ENCODE assay signal across 16 cellular contexts in genomic region chr6:105692630-105693212, GRCh38.
DNase-seq lines count a peak whose midpoint lies in the region; ATAC-seq and TF ChIP-seq lines count a peak whose summit lies in the region.
"Had no signal": no experiment of that assay in that cellular context is flagged by ENCODE, and none has a peak within 500 bp of the region (broad histone marks: within the 10 kb centered on the region; RNA-seq: fewer than 3 reads in every experiment).

No MANE protein-coding gene starts in this region.

- peak; percentile 31 for ATAC-seq in naive thymus-derived CD4-positive, alpha-beta T cell
- no peak for ATAC-seq in GM18861 (IDR thresholded peaks at IDR 0.05; ENCODE audit: unreplicated experiment)

- no peak overlapping the region for H3K27ac Mint-ChIP-seq in naive thymus-derived CD4-positive, alpha-beta T cell
- H3K27ac Mint-ChIP-seq: activated B cell treated with CpG ODN at 0.5 μM for 24 hours; activated naive CD4-positive, alpha-beta T cell treated with anti-CD3 and anti-CD28 coated beads for 36 hours; CD4-positive, alpha-beta T cell; H9; neural progenitor cell had no signal

- POLR2A ChIA-PET in naive thymus-derived CD4-positive, alpha-beta T cell (lab: Charles Lee): no interaction called here

- no peaks in the 10 kb centered on the region for H3K36me3 ChIP-seq in naive thymus-derived CD4-positive, alpha-beta T cell (ENCODE audit: control insufficient read depth in 2 of 3, insufficient read depth in 3 of 3, low read length in 3 of 3)
- H3K36me3 ChIP-seq in esophagus muscularis mucosa: no peaks in the 10 kb centered on the region
- H3K36me3 ChIP-seq: neural progenitor cell, sigmoid colon had no signal

- no peaks in the 10 kb centered on the region for H3K4me1 ChIP-seq in naive thymus-derived CD4-positive, alpha-beta T cell (ENCODE audit: control insufficient read depth in 2 of 2, insufficient read depth in 2 of 2, low read length in 2 of 2)
- no peaks in the 10 kb centered on the region for H3K4me1 ChIP-seq in esophagus muscularis mucosa
- H3K4me1 ChIP-seq: neural progenitor cell, sigmoid colon had no signal

- intact Hi-C loops in naive thymus-derived CD4-positive, alpha-beta T cell (cut with micrococcal nuclease): no loop called here
- intact Hi-C loops in esophagus muscularis mucosa (cut with DNase I): no loop called here

- H3K27ac ChIP-seq in naive thymus-derived CD4-positive, alpha-beta T cell (ENCODE audit: low read depth, low read length): no peak overlapping the region
- no peak overlapping the region for H3K27ac ChIP-seq in esophagus muscularis mucosa (replicated peaks in 1 of 4)
- H3K27ac ChIP-seq: neural progenitor cell, sigmoid colon had no signal

- no peak for TF ChIP-seq POLR2A in esophagus muscularis mucosa (IDR thresholded peaks at IDR 0.05; ENCODE audit: low read depth)

- H3K4me3 ChIP-seq in naive thymus-derived CD4-positive, alpha-beta T cell (ENCODE audit: low read length): no peak overlapping the region
- no peak overlapping the region for H3K4me3 ChIP-seq in esophagus muscularis mucosa
- H3K4me3 ChIP-seq: neural progenitor cell, sigmoid colon had no signal

- in situ Hi-C loops in KBM-7 (cut with MboI; ENCODE audit: low pct_unique_long_range_greater_than_20kb, low sequenced_read_pairs): no loop called here

- H3K9me3 Mint-ChIP-seq in naive thymus-derived CD4-positive, alpha-beta T cell: peaks cover 0 to 25% (median 6%) of the 10 kb centered on the region in 11 donors

- H3K27me3 ChIP-seq in naive thymus-derived CD4-positive, alpha-beta T cell (ENCODE audit: control insufficient read depth in 2 of 2, insufficient read depth in 2 of 2, low read length in 2 of 2): no peaks in the 10 kb centered on the region
- H3K27me3 ChIP-seq in esophagus muscularis mucosa: no peaks in the 10 kb centered on the region
- H3K27me3 ChIP-seq: neural progenitor cell, sigmoid colon had no signal

- TF ChIP-seq CTCF in esophagus muscularis mucosa (IDR thresholded peaks at IDR 0.05): no peak

- H3K4me1 Mint-ChIP-seq in naive thymus-derived CD4-positive, alpha-beta T cell: peaks cover 0 to 4% (median 0%) of the 10 kb centered on the region in 7 donors
- H3K4me1 Mint-ChIP-seq: activated B cell treated with CpG ODN at 0.5 μM for 24 hours, neural progenitor cell had no signal

- 66% methylated on average over 4 of the region's 4 CpGs for WGBS in esophagus muscularis mucosa

- CTCF ChIA-PET in naive thymus-derived CD4-positive, alpha-beta T cell (lab: Charles Lee): interaction anchor here (0.6 kb wide), 1 partner anchor 241 kb away, joined by 8 read pairs; no protein-coding TSS in a partner anchor

- TF ChIP-seq EP300 in esophagus muscularis mucosa (IDR thresholded peaks at IDR 0.05): no peak

- no peak overlapping the region for H3K4me3 Mint-ChIP-seq in naive thymus-derived CD4-positive, alpha-beta T cell
- H3K4me3 Mint-ChIP-seq: activated B cell treated with CpG ODN at 0.5 μM for 24 hours; activated naive CD4-positive, alpha-beta T cell treated with anti-CD3 and anti-CD28 coated beads for 36 hours; CD4-positive, alpha-beta T cell; H9; neural progenitor cell had no signal

- peaks cover 4 to 32% (median 8%) of the 10 kb centered on the region in 5 donors for H3K27me3 Mint-ChIP-seq in naive thymus-derived CD4-positive, alpha-beta T cell

- no peaks in the 10 kb centered on the region for H3K9me3 ChIP-seq in naive thymus-derived CD4-positive, alpha-beta T cell (ENCODE audit: control insufficient read depth in 2 of 3, low read length in 3 of 3)
- no peaks in the 10 kb centered on the region for H3K9me3 ChIP-seq in esophagus muscularis mucosa
- H3K9me3 ChIP-seq: sigmoid colon had no signal

- DNase-seq in KBM-7 (peak; percentile 64), NCI-H1694 treated with DMSO at 0.1 percent for 48 hours (lab: John Stamatoyannopoulos, UW) (peak; percentile 49), NOMO-1 treated with dmso at 0.1 percent for 144 hours (lab: John Stamatoyannopoulos, UW; ENCODE audit: unreplicated experiment) (peak; percentile 36), esophagus muscularis mucosa (ENCODE audit: extremely low spot score) (no peak)
- no peak for DNase-seq in naive thymus-derived CD4-positive, alpha-beta T cell
- no peak for DNase-seq in effector CD8-positive, alpha-beta T cell (lab: John Stamatoyannopoulos, UW)
- DNase-seq: activated B cell treated with CpG ODN at 0.5 μM for 24 hours; activated naive CD4-positive, alpha-beta T cell treated with anti-CD3 and anti-CD28 coated beads for 36 hours; CD4-positive, alpha-beta T cell; effector CD4-positive, alpha-beta T cell; GF-D8; H9; sigmoid colon; stimulated activated naive CD4-positive, alpha-beta T cell treated with Interleukin-2 at 50 U/mL for 16 hours had no signal

- H3K36me3 Mint-ChIP-seq in naive thymus-derived CD4-positive, alpha-beta T cell: peaks cover 0 to 16% (median 5%) of the 10 kb centered on the region in 5 donors
- H3K36me3 Mint-ChIP-seq: neural progenitor cell had no signal

Comparison
In these comparisons a context has a peak if more than half of its experiments do, and no peak if none do; other contexts are left out.
1. DNase-seq: peak in KBM-7 (single experiment), NCI-H1694 treated with DMSO at 0.1 percent for 48 hours (single experiment) and NOMO-1 treated with dmso at 0.1 percent for 144 hours (single experiment); none in naive thymus-derived CD4-positive, alpha-beta T cell (0 of 9), effector CD8-positive, alpha-beta T cell (single experiment) and esophagus muscularis mucosa (single experiment).